ENCODE assay signal across 9 cellular contexts in the genomic region with DNA sequence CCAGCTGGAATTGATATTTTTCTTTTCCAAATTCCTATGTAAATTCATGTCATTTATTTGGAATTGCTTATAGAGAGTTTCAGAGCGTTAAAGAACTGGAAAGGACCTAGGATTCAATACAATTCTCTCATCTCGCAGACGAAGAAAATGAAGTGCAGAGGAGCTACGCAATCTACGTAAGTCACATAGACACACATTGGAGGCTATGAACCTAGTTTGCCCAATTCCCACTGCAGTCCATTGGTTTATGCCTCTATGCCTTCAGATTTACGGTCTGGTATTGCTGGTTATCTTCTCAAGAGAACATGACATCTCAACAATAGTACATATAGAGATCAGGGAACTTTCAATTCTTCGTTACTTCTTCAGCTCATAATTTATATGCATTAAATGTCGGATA. TPM values are rescaled to one million over a fixed set of nuclear protein-coding genes. Genes with fewer than 3 reads are reported as not detected.
DNase-seq lines count a peak whose midpoint lies in the region; ATAC-seq, FAIRE-seq and TF ChIP-seq lines count a peak whose summit lies in the region.
"Had no signal": no experiment of that assay in that cellular context is flagged by ENCODE, and none has a peak within 500 bp of the region (broad histone marks: within the 10 kb centered on the region; RNA-seq: fewer than 3 reads in every experiment).

No MANE protein-coding gene starts in this region.

- no peak for TF ChIP-seq POLR2A in heart left ventricle (IDR thresholded peaks at IDR 0.05)

- no peak for FAIRE-seq in astrocyte (lab: Jason Lieb, UNC)

- H3K9ac ChIP-seq in astrocyte (ENCODE audit: low read length), result no peak overlapping the region
- H3K9ac ChIP-seq in mucosa of rectum (ENCODE audit: low read depth in 1 of 2, low read length in 2 of 2), result no peak overlapping the region

- intact Hi-C loops in heart left ventricle (cut with DNase I), result loop anchor here in 1 of 10 donors (2.0 kb wide), 1 partner anchor 112 kb away; the partner anchor contains the start of genes SWT1 and TRMT1L
- intact Hi-C loops in left ventricle myocardium superior (cut with micrococcal nuclease), result no loop called here

- no peaks in the 10 kb centered on the region for H3K36me3 ChIP-seq in heart left ventricle
- H3K36me3 ChIP-seq in astrocyte (ENCODE audit: insufficient read depth, low read length), result no peaks in the 10 kb centered on the region
- no peaks in the 10 kb centered on the region for H3K36me3 ChIP-seq in mucosa of rectum (ENCODE audit: control insufficient read depth in 2 of 2, insufficient read depth in 2 of 2, low read length in 2 of 2)
- H3K36me3 ChIP-seq: BLaER1 treated with 17β-estradiol and CSF1 and Interleukin-3, amounts not matched to agents 10 nM and 100 nM had no signal

- no peaks in the 10 kb centered on the region for H3K27me3 ChIP-seq in heart left ventricle
- no peaks in the 10 kb centered on the region for H3K27me3 ChIP-seq in astrocyte (ENCODE audit: insufficient read depth, low read length)
- H3K27me3 ChIP-seq in mucosa of rectum (ENCODE audit: control insufficient read depth in 2 of 2, insufficient read depth in 2 of 2, low read length in 2 of 2), result no peaks in the 10 kb centered on the region
- H3K27me3 ChIP-seq: BLaER1 treated with 17β-estradiol and CSF1 and Interleukin-3, amounts not matched to agents 10 nM and 100 nM had no signal

- DNase-seq in heart left ventricle (no peak), left ventricle myocardium superior (no peak), astrocyte (ENCODE audit: low read depth) (no peak), type B pancreatic cell (ENCODE audit: extremely low spot score, unreplicated experiment) (no peak), kidney glomerular epithelial cell (lab: John Stamatoyannopoulos, UW) (no peak), NCI-H1092 (lab: John Stamatoyannopoulos, UW) (no peak)

- H3K36me3 Mint-ChIP-seq in astrocyte (ENCODE audit: low read depth, unreplicated experiment), result peaks cover 1% of the 10 kb centered on the region
- H3K36me3 Mint-ChIP-seq in type B pancreatic cell, result no peaks in the 10 kb centered on the region

- TF ChIP-seq CTCF in heart left ventricle (IDR thresholded peaks at IDR 0.05) (no peak), astrocyte (IDR thresholded peaks at IDR 0.05; ENCODE audit: insufficient read depth, low read depth, low read length) (no peak), type B pancreatic cell (conservative IDR thresholded peaks at IDR 0.05) (no peak)

- H3K27ac ChIP-seq in heart left ventricle (peak overlapping the region in 7 of 12 donors; percentile 79 to 92 (median 88)), astrocyte (ENCODE audit: low read depth, low read length) (no peak overlapping the region), mucosa of rectum (ENCODE audit: low read depth in 2 of 2, low read length in 2 of 2) (peak overlapping the region in 1 of 2 donors; percentile 83)

- no peak overlapping the region for H3K4me2 ChIP-seq in astrocyte (ENCODE audit: low read length)

- peak overlapping the region; percentile 90 for H2AFZ ChIP-seq in astrocyte (ENCODE audit: low read depth, low read length)

- H3K4me1 Mint-ChIP-seq in astrocyte (ENCODE audit: low read depth, unreplicated experiment) (peaks cover 16% of the 10 kb centered on the region), type B pancreatic cell (ENCODE audit: unreplicated experiment) (peaks cover 32% of the 10 kb centered on the region)

- peak overlapping the region; percentile 89 for H3K4me3 Mint-ChIP-seq in astrocyte (ENCODE audit: unreplicated experiment)
- peak overlapping the region; percentile 88 for H3K4me3 Mint-ChIP-seq in type B pancreatic cell

- H3K79me2 ChIP-seq in astrocyte (ENCODE audit: insufficient read depth, low read length), result peaks cover 30% of the 10 kb centered on the region

- H4K20me1 ChIP-seq in astrocyte (ENCODE audit: insufficient read depth, low read length), result peaks cover 35% of the 10 kb centered on the region

- H3K9me3 Mint-ChIP-seq in astrocyte (ENCODE audit: unreplicated experiment) (peaks cover 4% of the 10 kb centered on the region), type B pancreatic cell (no peaks in the 10 kb centered on the region)

- H3K4me1 ChIP-seq in heart left ventricle (peaks cover 0 to 26% (median 20%) of the 10 kb centered on the region in 12 donors), astrocyte (ENCODE audit: insufficient read depth, low read length) (peaks cover 6% of the 10 kb centered on the region), mucosa of rectum (ENCODE audit: control insufficient read depth in 2 of 2, insufficient read depth in 2 of 2, low read length in 2 of 2) (peaks cover 11 to 19% of the 10 kb centered on the region in 2 donors)

- H3K9me3 ChIP-seq in heart left ventricle (no peaks in the 10 kb centered on the region), astrocyte (ENCODE audit: insufficient read depth, low read depth, low read length) (no peaks in the 10 kb centered on the region), mucosa of rectum (ENCODE audit: control insufficient read depth in 2 of 2, low read length in 2 of 2) (no peaks in the 10 kb centered on the region)
- H3K9me3 ChIP-seq: BLaER1 treated with 17β-estradiol and CSF1 and Interleukin-3, amounts not matched to agents 10 nM and 100 nM had no signal

- ATAC-seq in heart left ventricle (no peak), left ventricle myocardium superior (no peak), GM18519 (IDR thresholded peaks at IDR 0.05; ENCODE audit: low FRiP score, unreplicated experiment) (no peak)

- H3K27me3 Mint-ChIP-seq in astrocyte (ENCODE audit: low read depth, unreplicated experiment) (no peaks in the 10 kb centered on the region), type B pancreatic cell (peaks cover 3% of the 10 kb centered on the region)

- peak overlapping the region in 6 of 12 donors; percentile 77 to 95 (median 86) for H3K4me3 ChIP-seq in heart left ventricle
- no peak overlapping the region for H3K4me3 ChIP-seq in astrocyte (ENCODE audit: insufficient read depth, low read depth, low read length)
- peak overlapping the region; percentile 71 to 89 for H3K4me3 ChIP-seq in mucosa of rectum (ENCODE audit: low read length in 2 of 2)

- H3K27ac Mint-ChIP-seq in astrocyte (ENCODE audit: unreplicated experiment), result no peak overlapping the region
- peak overlapping the region; percentile 84 for H3K27ac Mint-ChIP-seq in type B pancreatic cell

- 83 to 88% (median 84%) methylated on average over 8 of the region's 8 CpGs for WGBS in heart left ventricle, 4 donors

RNA-seq across cellular contexts. Expression of gene RNF2, which starts 1.0 kb away (rescaled TPM):
- 10 to 100 TPM; 10.6 to 18.6 (median 14.3) TPM for total RNA-seq in heart left ventricle
- polyA plus RNA-seq in heart left ventricle, result 1 to 10 TPM; 2.7 to 7.2 TPM
- total RNA-seq in left ventricle myocardium superior, result 12.7 TPM
- 32.3 and 34.2 TPM in 2 replicates for total RNA-seq in astrocyte
- total RNA-seq in type B pancreatic cell (ENCODE audit: low replicate concordance), result 17.6 and 31.0 TPM in 2 replicates
